Comparison of ENCODE assay signal across 26 cellular contexts in genomic region chr5:63293317-63293716, GRCh38.
"Had no signal": no experiment of that assay in that cellular context is flagged by ENCODE, and none has a peak within 500 bp of the region (broad histone marks: within the 10 kb centered on the region; RNA-seq: fewer than 3 reads in every experiment).

No MANE protein-coding gene starts in this region.

- H3K4me1 ChIP-seq: esophagus squamous epithelium, gastrocnemius medialis, heart right ventricle, left lung, lower lobe of right lung had no signal

- H3K27ac ChIP-seq: coronary artery, dorsolateral prefrontal cortex, epithelial cell of prostate, esophagus squamous epithelium, gastrocnemius medialis, heart right ventricle, left lung, lower lobe of right lung had no signal

- H3K27me3 ChIP-seq: dorsolateral prefrontal cortex, esophagus squamous epithelium, gastrocnemius medialis, heart right ventricle, left lung had no signal

- H3K36me3 ChIP-seq: esophagus squamous epithelium, gastrocnemius medialis, heart right ventricle, left lung, lower lobe of right lung had no signal

- H3K4me3 ChIP-seq: coronary artery, dorsolateral prefrontal cortex, esophagus squamous epithelium, gastrocnemius medialis, heart right ventricle, left lung, lower lobe of right lung, mucosa of descending colon had no signal

- H3K9me3 ChIP-seq: esophagus squamous epithelium, gastrocnemius medialis, heart right ventricle, left lung, lower lobe of right lung had no signal

- FAIRE-seq: islet of Langerhans, keratinocyte had no signal

- DNase-seq: dermis blood vessel endothelial cell; dorsolateral prefrontal cortex; effector CD8-positive, alpha-beta T cell; effector memory CD8-positive, alpha-beta T cell; endodermal cell; erythroblast; esophagus squamous epithelium; foreskin fibroblast; foreskin melanocyte; gastrocnemius medialis; glutamatergic neuron; head of caudate nucleus; heart right ventricle; hippocampal formation; left cardiac atrium; left lung; left ventricle myocardium superior; lower lobe of right lung; mesenchymal stem cell; mucosa of descending colon; naive B cell had no signal

- ATAC-seq: effector memory CD8-positive, alpha-beta T cell; esophagus mucosa; gastrocnemius medialis; heart right ventricle; left cardiac atrium; left lung; left ventricle myocardium superior; lower lobe of right lung; mucosa of descending colon had no signal
